Comparison of ENCODE assay signal across 16 cellular contexts in the genomic region with DNA sequence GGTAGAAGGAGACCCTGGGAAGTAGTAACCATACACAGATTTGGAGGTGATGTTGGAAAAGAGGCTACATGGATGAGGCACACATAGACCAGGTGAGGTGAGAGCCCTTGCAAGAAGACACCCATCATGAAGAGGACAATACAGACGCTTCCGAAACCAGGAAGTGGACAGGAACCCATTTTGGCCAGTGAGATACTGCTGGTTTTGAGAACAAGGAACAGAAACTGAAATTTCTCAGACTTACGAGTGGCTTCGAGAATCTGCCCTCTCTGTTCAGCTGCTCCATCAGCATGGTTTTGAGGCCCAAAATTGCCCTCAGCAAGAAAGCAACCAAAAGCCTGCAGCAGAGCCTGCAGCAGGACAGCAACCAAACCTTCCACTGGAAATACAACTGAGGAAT.
A peak's percentile ranks its signal among the peaks of the same experiment; 100 is the strongest.
DNase-seq lines count a peak whose midpoint lies in the region; ATAC-seq, FAIRE-seq and TF ChIP-seq lines count a peak whose summit lies in the region.
"Had no signal": no experiment of that assay in that cellular context is flagged by ENCODE, and none has a peak within 500 bp of the region (broad histone marks: within the 10 kb centered on the region; RNA-seq: fewer than 3 reads in every experiment).

No MANE protein-coding gene starts in this region.

- TF ChIP-seq POLR2A in GM12891 (IDR thresholded peaks at IDR 0.05; ENCODE audit: low read depth, low read length): no peak

- H3K4me3 ChIP-seq in OCI-LY7 (ENCODE audit: low read depth, low read length, poor library complexity, severe bottlenecking): no peak overlapping the region
- no peak overlapping the region for H3K4me3 ChIP-seq in H7 (ENCODE audit: insufficient read depth, low read depth, low read length)
- H3K4me3 ChIP-seq: adrenal gland, GM23248, uterus had no signal

- CTCF ChIA-PET in OCI-LY7 (lab: Charles Lee; ENCODE audit: unreplicated experiment): no interaction called here

- H3K9me2 ChIP-seq in OCI-LY7 (ENCODE audit: insufficient read depth, low read length): no peaks in the 10 kb centered on the region

- intact Hi-C loops in OCI-LY7 (cut with micrococcal nuclease; ENCODE audit: unreplicated experiment): no loop called here

- POLR2A ChIA-PET in OCI-LY7 (lab: Charles Lee): no interaction called here

- DNase-seq in GM12891 (ENCODE audit: insufficient read length, low spot score) (no peak), OCI-LY7 (ENCODE audit: low spot score) (peak; percentile 8), H7 (no peak), foreskin keratinocyte (no peak)
- no peak for DNase-seq in stimulated activated naive CD4-positive, alpha-beta T cell (lab: John Stamatoyannopoulos, UW)
- DNase-seq: ACHN, adrenal gland, GM23248, NCI-H1048, NCI-H524 treated with DMSO at 0.1 percent for 48 hours, SHP77 treated with DMSO at 0.1 percent for 48 hours, uterus had no signal

- FAIRE-seq in GM12891 (lab: Jason Lieb, UNC): no peak

- no peak overlapping the region for H2AFZ ChIP-seq in OCI-LY7 (ENCODE audit: low read length)
- H2AFZ ChIP-seq: GM23248 had no signal

- H4K20me1 ChIP-seq in OCI-LY7 (ENCODE audit: insufficient read depth, low read length): no peaks in the 10 kb centered on the region

- H3K79me2 ChIP-seq in OCI-LY7 (ENCODE audit: insufficient read depth, low read depth, low read length): no peaks in the 10 kb centered on the region

- no peaks in the 10 kb centered on the region for H3K9me3 ChIP-seq in OCI-LY7 (ENCODE audit: low read length)
- H3K9me3 ChIP-seq: adrenal gland, uterus had no signal

- H3K27me3 ChIP-seq in H7 (ENCODE audit: control insufficient read depth, insufficient read depth, low read length) (no peaks in the 10 kb centered on the region), foreskin keratinocyte (no peaks in the 10 kb centered on the region)
- H3K27me3 ChIP-seq: adrenal gland, uterus had no signal

- ATAC-seq in GM19468 (IDR thresholded peaks at IDR 0.05; ENCODE audit: extremely low read depth, unreplicated experiment) (peak; percentile 89), HG03175 (IDR thresholded peaks at IDR 0.05; ENCODE audit: unreplicated experiment) (peak; percentile 86), foreskin keratinocyte (no peak), HG02798 (IDR thresholded peaks at IDR 0.05; ENCODE audit: poor library complexity, unreplicated experiment) (no peak)
- ATAC-seq: WTC11 had no signal

- H3K36me3 ChIP-seq in OCI-LY7 (ENCODE audit: insufficient read depth, low read length): no peaks in the 10 kb centered on the region
- no peaks in the 10 kb centered on the region for H3K36me3 ChIP-seq in H7 (replicated peaks; ENCODE audit: control insufficient read depth, insufficient read depth, low read length)
- H3K36me3 ChIP-seq: adrenal gland, uterus had no signal

- H3K4me2 ChIP-seq in OCI-LY7 (ENCODE audit: low read length): no peak overlapping the region

- no peaks in the 10 kb centered on the region for H3K4me1 ChIP-seq in OCI-LY7 (ENCODE audit: insufficient read depth, low read length, poor library complexity, severe bottlenecking)
- H3K4me1 ChIP-seq in foreskin keratinocyte: no peaks in the 10 kb centered on the region
- H3K4me1 ChIP-seq: adrenal gland, uterus had no signal

- TF ChIP-seq CTCF in OCI-LY7 (conservative IDR thresholded peaks at IDR 0.05; ENCODE audit: low read length) (no peak), foreskin keratinocyte (conservative IDR thresholded peaks at IDR 0.05) (no peak)

- H3K27ac ChIP-seq in OCI-LY7 (ENCODE audit: low read depth, low read length, poor library complexity, severe bottlenecking) (no peak overlapping the region), foreskin keratinocyte (no peak overlapping the region)
- H3K27ac ChIP-seq: GM23248, uterus had no signal

- BruUV-seq in OCI-LY7 (replicated peaks; lab: Mats Ljungman, UMichigan): no TSS peak

TF ChIP-seq in GM12891, 5 proteins besides CTCF, POLR2A, EP300 and RAD21:
- no peak for TF ChIP-seq TAF1 (IDR thresholded peaks at IDR 0.05; ENCODE audit: low read depth, low read length)
- TF ChIP-seq POU2F2 (IDR thresholded peaks at IDR 0.05; ENCODE audit: low read depth, low read length): no peak
- peak; percentile 86 for TF ChIP-seq SPI1 (IDR thresholded peaks at IDR 0.05; ENCODE audit: low read depth, low read length)
- TF ChIP-seq POLR2AphosphoS5 (IDR thresholded peaks at IDR 0.05; ENCODE audit: low read depth, low read length): no peak
- TF ChIP-seq PAX5 (IDR thresholded peaks at IDR 0.05; ENCODE audit: insufficient read depth, low read length, severe bottlenecking): no peak

Comparison
In these comparisons a context has a peak if more than half of its experiments do, and no peak if none do; other contexts are left out.
1. ATAC-seq: peak in GM19468 (single experiment) and HG03175 (single experiment); none in foreskin keratinocyte (single experiment) and HG02798 (single experiment).